In genomic region chr6:79872303-79872702, GRCh38 we compare ENCODE assay signal across 17 cellular contexts.
"Had no signal": no experiment of that assay in that cellular context is flagged by ENCODE, and none has a peak within 500 bp of the region (broad histone marks: within the 10 kb centered on the region; RNA-seq: fewer than 3 reads in every experiment).

No MANE protein-coding gene starts in this region.

- DNase-seq: activated CD4-positive, alpha-beta memory T cell treated with anti-CD3 and anti-CD28 coated beads for 36 hours; activated CD4-positive, alpha-beta T cell treated with anti-CD3 and anti-CD28 coated beads for 48 hours; activated naive CD4-positive, alpha-beta T cell treated with Interleukin-2 at 50 U/mL for 16 hours; activated T-cell treated with anti-CD3 and anti-CD28 coated beads, Interleukin-2, amount 50 U/mL, for 48 hours; dermis blood vessel endothelial cell; effector CD8-positive, alpha-beta T cell; heart right ventricle; nephron progenitor cell; right cardiac atrium; stimulated activated CD4-positive, alpha-beta T cell treated with anti-CD3 and anti-CD28 coated beads, Interleukin-12 subunit alpha, Interleukin-12 subunit beta, amount 100 ng/mL, for 4 hours; stimulated activated CD4-positive, alpha-beta T cell treated with anti-CD3 and anti-CD28 coated beads, Interleukin-4, amount 100 ng/mL, for 4 hours; stimulated activated naive CD8-positive, alpha-beta T cell treated with anti-CD3 and anti-CD28 coated beads, Interleukin-15, Interleukin-2, amounts not matched to agents 100 U/mL and 50 U/mL, for 24 hours; SW 1271; T-helper 17 cell; upper lobe of left lung had no signal

- H3K27ac ChIP-seq: heart right ventricle, parathyroid adenoma, upper lobe of left lung had no signal

- H3K9me3 ChIP-seq: heart right ventricle, upper lobe of left lung had no signal

- ATAC-seq: heart right ventricle; right cardiac atrium; stimulated activated naive CD8-positive, alpha-beta T cell treated with anti-CD3 and anti-CD28 coated beads, Interleukin-15, Interleukin-2, amounts not matched to agents 100 U/mL and 50 U/mL, for 24 hours; T-helper 17 cell had no signal

- H3K27ac Mint-ChIP-seq: activated CD4-positive, alpha-beta memory T cell treated with anti-CD3 and anti-CD28 coated beads for 36 hours; memory B cell; nephron progenitor cell; T-helper 17 cell had no signal

- H3K4me1 ChIP-seq: parathyroid adenoma had no signal

- H3K9ac ChIP-seq: parathyroid adenoma had no signal

- H2AFZ ChIP-seq: parathyroid adenoma had no signal

- H3K4me3 Mint-ChIP-seq: activated CD4-positive, alpha-beta memory T cell treated with anti-CD3 and anti-CD28 coated beads for 36 hours; memory B cell; nephron progenitor cell; T-helper 17 cell had no signal

- H3K36me3 ChIP-seq: heart right ventricle, upper lobe of left lung had no signal

- H3K9me3 Mint-ChIP-seq: activated CD4-positive, alpha-beta memory T cell treated with anti-CD3 and anti-CD28 coated beads for 36 hours; memory B cell; nephron progenitor cell had no signal

- H3K4me3 ChIP-seq: heart right ventricle, upper lobe of left lung had no signal

- H3K27me3 ChIP-seq: upper lobe of left lung had no signal

- H3K36me3 Mint-ChIP-seq: activated CD4-positive, alpha-beta memory T cell treated with anti-CD3 and anti-CD28 coated beads for 36 hours; memory B cell had no signal

- H3K79me2 ChIP-seq: parathyroid adenoma had no signal
